8 cellular contexts compared by ENCODE assay signal in the genomic region with DNA sequence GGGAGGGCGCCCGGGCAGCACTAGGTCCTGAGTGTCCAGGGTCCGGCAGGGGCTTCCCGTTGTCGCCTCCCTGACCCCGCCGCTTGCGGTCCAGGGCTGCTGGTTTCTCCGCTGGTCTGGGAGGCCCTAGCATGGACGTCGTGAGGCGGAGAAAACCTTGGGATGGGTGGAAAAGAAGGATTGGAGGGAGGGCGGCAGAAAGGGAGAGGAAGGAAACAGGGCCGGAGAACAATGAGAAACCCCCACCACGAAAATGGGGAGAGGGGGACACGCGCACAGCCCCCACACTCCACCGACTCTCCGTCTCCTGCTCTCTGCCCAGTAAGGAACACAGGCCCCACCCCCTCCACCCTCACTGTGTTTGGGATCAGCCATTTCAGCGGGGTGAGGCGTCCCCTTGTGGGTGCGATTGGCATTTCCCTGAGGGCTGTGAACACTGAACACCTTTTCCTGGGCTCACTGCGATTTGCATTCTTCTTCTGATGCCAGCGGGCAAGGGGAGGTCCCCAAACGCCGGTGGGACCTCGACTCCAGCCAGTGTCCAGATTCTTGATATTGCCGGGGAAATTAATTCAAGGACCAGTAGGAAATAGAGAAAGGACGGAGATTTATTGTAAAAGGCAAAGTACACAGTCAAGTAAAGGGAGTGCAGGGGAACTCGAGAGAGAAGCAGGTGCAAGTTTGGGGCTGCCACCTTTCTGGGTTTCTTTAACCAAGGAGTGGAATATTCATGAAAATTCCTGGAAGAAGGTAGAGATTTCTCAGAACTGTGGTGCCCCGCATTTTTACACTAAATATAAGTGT. TPM values are rescaled to one million over a fixed set of nuclear protein-coding genes. Genes with fewer than 3 reads are reported as not detected.
DNase-seq lines count a peak whose midpoint lies in the region; ATAC-seq and TF ChIP-seq lines count a peak whose summit lies in the region.

No MANE protein-coding gene starts in this region.

- TF ChIP-seq CTCF in Panc1 (IDR thresholded peaks at IDR 0.05) (peak; percentile 97), fibroblast of pulmonary artery (IDR thresholded peaks at IDR 0.05; ENCODE audit: low read length, missing control alignments) (peak; percentile 91)

- POLR2A ChIA-PET in Panc1 (lab: Charles Lee): no interaction called here

- H3K9me3 ChIP-seq in HUES6 (ENCODE audit: control insufficient read depth, insufficient read depth, low read depth, low read length) (no peaks in the 10 kb centered on the region), Panc1 (ENCODE audit: control insufficient read depth, insufficient read depth, low read depth, low read length) (no peaks in the 10 kb centered on the region)

- no peaks in the 10 kb centered on the region for H3K36me3 Mint-ChIP-seq in activated T-cell treated with anti-CD3 and anti-CD28 coated beads, Interleukin-2, amount 50 U/mL, for 72 hours (ENCODE audit: insufficient read depth in 2 of 2)
- no peaks in the 10 kb centered on the region for H3K36me3 Mint-ChIP-seq in natural killer cell treated with Interleukin-12 subunit alpha and Interleukin-12 subunit beta and Interleukin-15 and Interleukin-18, amount 100 ng/mL, for 72 hours

- H3K4me3 ChIP-seq in HUES6 (ENCODE audit: low read depth, low read length) (peak overlapping the region; percentile 68), Panc1 (ENCODE audit: low read depth in 2 of 2, low read length in 2 of 2) (peak overlapping the region; percentile 48 to 67), fibroblast of pulmonary artery (replicated peaks; ENCODE audit: low read depth, low read length) (peak overlapping the region; percentile 54)

- ATAC-seq in Panc1: peak; percentile 91
- peak; percentile 70 to 74 for ATAC-seq in activated T-cell treated with anti-CD3 and anti-CD28 coated beads, Interleukin-2, amount 50 U/mL, for 72 hours (replicated peaks in 1 of 2)
- peak; percentile 77 to 79 for ATAC-seq in natural killer cell treated with Interleukin-12 subunit alpha and Interleukin-12 subunit beta and Interleukin-15 and Interleukin-18, amount 100 ng/mL, for 72 hours
- peak; percentile 73 for ATAC-seq in stimulated activated naive CD8-positive, alpha-beta T cell treated with anti-CD3 and anti-CD28 coated beads, Interleukin-15, Interleukin-2, amounts not matched to agents 100 U/mL and 50 U/mL, for 24 hours

- DNase-seq in ELF-1 (ENCODE audit: low read depth, low spot score) (peak; percentile 89), Panc1 (ENCODE audit: low read depth, low spot score) (peak; percentile 56), fibroblast of pulmonary artery (ENCODE audit: low read depth) (peak; percentile 79), GM19238 (ENCODE audit: insufficient read length, low spot score) (no peak)
- DNase-seq in activated T-cell treated with anti-CD3 and anti-CD28 coated beads, Interleukin-2, amount 50 U/mL, for 72 hours: peak; percentile 84 to 85
- no peak for DNase-seq in natural killer cell treated with Interleukin-12 subunit alpha and Interleukin-12 subunit beta and Interleukin-15 and Interleukin-18, amount 100 ng/mL, for 72 hours (ENCODE audit: low spot score)
- DNase-seq in stimulated activated naive CD8-positive, alpha-beta T cell treated with anti-CD3 and anti-CD28 coated beads, Interleukin-15, Interleukin-2, amounts not matched to agents 100 U/mL and 50 U/mL, for 24 hours: peak; percentile 86

- H3K27ac Mint-ChIP-seq in activated T-cell treated with anti-CD3 and anti-CD28 coated beads, Interleukin-2, amount 50 U/mL, for 72 hours: no peak overlapping the region
- no peak overlapping the region for H3K27ac Mint-ChIP-seq in natural killer cell treated with Interleukin-12 subunit alpha and Interleukin-12 subunit beta and Interleukin-15 and Interleukin-18, amount 100 ng/mL, for 72 hours

- no peaks in the 10 kb centered on the region for H3K9me3 Mint-ChIP-seq in activated T-cell treated with anti-CD3 and anti-CD28 coated beads, Interleukin-2, amount 50 U/mL, for 72 hours
- H3K9me3 Mint-ChIP-seq in natural killer cell treated with Interleukin-12 subunit alpha and Interleukin-12 subunit beta and Interleukin-15 and Interleukin-18, amount 100 ng/mL, for 72 hours: no peaks in the 10 kb centered on the region

- CTCF ChIA-PET in Panc1 (lab: Charles Lee): no interaction called here

- H3K36me3 ChIP-seq in HUES6 (ENCODE audit: control insufficient read depth, insufficient read depth, low read length) (no peaks in the 10 kb centered on the region), Panc1 (ENCODE audit: control insufficient read depth, insufficient read depth, low read length) (no peaks in the 10 kb centered on the region)

- BruUV-seq in Panc1 (replicated peaks; lab: Mats Ljungman, UMichigan): no TSS peak

- peaks cover 95% of the 10 kb centered on the region for H3K27me3 Mint-ChIP-seq in activated T-cell treated with anti-CD3 and anti-CD28 coated beads, Interleukin-2, amount 50 U/mL, for 72 hours (ENCODE audit: low read depth)
- peaks cover 75 to 94% of the 10 kb centered on the region in 2 donors for H3K27me3 Mint-ChIP-seq in natural killer cell treated with Interleukin-12 subunit alpha and Interleukin-12 subunit beta and Interleukin-15 and Interleukin-18, amount 100 ng/mL, for 72 hours

- H3K9ac ChIP-seq in HUES6 (ENCODE audit: low read length): no peak overlapping the region

- intact Hi-C loops in Panc1 (cut with micrococcal nuclease; ENCODE audit: unreplicated experiment): loop anchor here (2.0 to 10.0 kb wide), 3 partner anchors 61 to 203 kb away; a partner anchor contains a TSS

- H3K4me1 ChIP-seq in HUES6 (ENCODE audit: control insufficient read depth, insufficient read depth, low read length) (peaks cover 4% of the 10 kb centered on the region; the same call in 1 of the 2 replicates), Panc1 (ENCODE audit: control insufficient read depth, insufficient read depth, low read length) (0 out of 2 replicates have a peak, but pooled peaks cover 3% of the 10 kb centered on the region)

- H3K4me1 Mint-ChIP-seq in activated T-cell treated with anti-CD3 and anti-CD28 coated beads, Interleukin-2, amount 50 U/mL, for 72 hours (ENCODE audit: low read depth): peaks cover 34% of the 10 kb centered on the region
- peaks cover 15 to 17% of the 10 kb centered on the region in 2 donors for H3K4me1 Mint-ChIP-seq in natural killer cell treated with Interleukin-12 subunit alpha and Interleukin-12 subunit beta and Interleukin-15 and Interleukin-18, amount 100 ng/mL, for 72 hours (ENCODE audit: low read depth in 2 of 2)

- peak overlapping the region; percentile 49 to 76 for H3K4me3 Mint-ChIP-seq in activated T-cell treated with anti-CD3 and anti-CD28 coated beads, Interleukin-2, amount 50 U/mL, for 72 hours
- H3K4me3 Mint-ChIP-seq in natural killer cell treated with Interleukin-12 subunit alpha and Interleukin-12 subunit beta and Interleukin-15 and Interleukin-18, amount 100 ng/mL, for 72 hours: no peak overlapping the region

- H3K27me3 ChIP-seq in HUES6 (ENCODE audit: control insufficient read depth, insufficient read depth, low read length) (peaks cover 81% of the 10 kb centered on the region), Panc1 (ENCODE audit: control insufficient read depth, insufficient read depth, low read length) (peaks cover 6% of the 10 kb centered on the region; the same call in 1 of the 2 replicates)

- H3K27ac ChIP-seq in HUES6 (ENCODE audit: low read depth, low read length): no peak overlapping the region
- peak overlapping the region; percentile 70 for H3K27ac ChIP-seq in Panc1 (ENCODE audit: low read length)

- in situ Hi-C loops in Panc1 (cut with HindIII; ENCODE audit: low pct_unique_long_range_greater_than_20kb, low sequenced_read_pairs): no loop called here

RNA-seq across cellular contexts. Expression of a gene that starts 3.3 kb away (rescaled TPM):
- 1.2 TPM for total RNA-seq in Panc1 (2021; ENCODE audit: unreplicated experiment)
- polyA plus RNA-seq in Panc1 (2012; ENCODE audit: insufficient read length): 1.4 TPM
- total RNA-seq in activated T-cell treated with anti-CD3 and anti-CD28 coated beads, Interleukin-2, amount 50 U/mL, for 72 hours: not detected
- total RNA-seq in natural killer cell treated with Interleukin-12 subunit alpha and Interleukin-12 subunit beta and Interleukin-15 and Interleukin-18, amount 100 ng/mL, for 72 hours: under 1 TPM in 1 of 2 donors, not detected in 1; 0.43 TPM

RNA-seq across cellular contexts. Expression of a gene that starts 15.6 kb away (rescaled TPM):
- 0.69 TPM for total RNA-seq in Panc1 (2021; ENCODE audit: unreplicated experiment)
- polyA plus RNA-seq in Panc1 (2012; ENCODE audit: insufficient read length): 0.63 TPM
- total RNA-seq in activated T-cell treated with anti-CD3 and anti-CD28 coated beads, Interleukin-2, amount 50 U/mL, for 72 hours: 1 to 10 TPM in 1 of 2 donors, under 1 TPM in 1; 1.00 to 1.5 TPM
- total RNA-seq in natural killer cell treated with Interleukin-12 subunit alpha and Interleukin-12 subunit beta and Interleukin-15 and Interleukin-18, amount 100 ng/mL, for 72 hours: 1 to 10 TPM in 1 of 2 donors, under 1 TPM in 1; 0.98 to 4.0 TPM

RNA-seq across cellular contexts. Expression of a gene that starts 28.3 kb away (rescaled TPM):
- total RNA-seq in Panc1 (2021; ENCODE audit: unreplicated experiment): 1.8 TPM
- polyA plus RNA-seq in Panc1 (2012; ENCODE audit: insufficient read length): 0.33 TPM
- total RNA-seq in activated T-cell treated with anti-CD3 and anti-CD28 coated beads, Interleukin-2, amount 50 U/mL, for 72 hours: not detected
- not detected for total RNA-seq in natural killer cell treated with Interleukin-12 subunit alpha and Interleukin-12 subunit beta and Interleukin-15 and Interleukin-18, amount 100 ng/mL, for 72 hours

RNA-seq across cellular contexts. Expression of a gene that starts 37.6 kb away (rescaled TPM):
- total RNA-seq in Panc1 (2021; ENCODE audit: unreplicated experiment): 3.1 TPM
- 5.4 TPM for polyA plus RNA-seq in Panc1 (2012; ENCODE audit: insufficient read length)
- total RNA-seq in activated T-cell treated with anti-CD3 and anti-CD28 coated beads, Interleukin-2, amount 50 U/mL, for 72 hours: 10 to 100 TPM in 1 of 2 donors, 1 to 10 TPM in 1; 9.4 to 12.4 TPM
- total RNA-seq in natural killer cell treated with Interleukin-12 subunit alpha and Interleukin-12 subunit beta and Interleukin-15 and Interleukin-18, amount 100 ng/mL, for 72 hours: 1 to 10 TPM in 1 of 2 donors, under 1 TPM in 1; 0.31 to 1.5 TPM

Comparison
In these comparisons a context has a peak if more than half of its experiments do, and no peak if none do; other contexts are left out.
1. DNase-seq: peak in ELF-1 (single experiment), Panc1 (single experiment), activated T-cell treated with anti-CD3 and anti-CD28 coated beads, Interleukin-2, amount 50 U/mL, for 72 hours (2 of 2), fibroblast of pulmonary artery (single experiment) and stimulated activated naive CD8-positive, alpha-beta T cell treated with anti-CD3 and anti-CD28 coated beads, Interleukin-15, Interleukin-2, amounts not matched to agents 100 U/mL and 50 U/mL, for 24 hours (single experiment); none in natural killer cell treated with Interleukin-12 subunit alpha and Interleukin-12 subunit beta and Interleukin-15 and Interleukin-18, amount 100 ng/mL, for 72 hours (single experiment) and GM19238 (single experiment).
2. Peak in every context shown above with its lines, with median percentiles within 50 percentile points of each other: H3K4me3 ChIP-seq and ATAC-seq.